Comparison of ENCODE assay signal across 1 cellular context in genomic region chr14:86003998-86004397, GRCh38.
TF ChIP-seq lines count a peak whose summit lies in the region.

No MANE protein-coding gene starts in this region.

TF ChIP-seq in HepG2, 621 proteins besides CTCF, POLR2A, EP300 and RAD21 (continued from another document):
- TF ChIP-seq HNF1B (CRISPR knock-in tag; IDR thresholded peaks at IDR 0.05) (no peak), HNF4A (CRISPR knock-in tag; IDR thresholded peaks at IDR 0.05) (peak; percentile 61), POLR2AphosphoS5 (IDR thresholded peaks at IDR 0.05; ENCODE audit: low read depth, low read length) (no peak), EZH2 (conservative IDR thresholded peaks at IDR 0.05; ENCODE audit: low read depth, low read length) (no peak), FOXA3 (CRISPR knock-in tag; IDR thresholded peaks at IDR 0.05) (peak; percentile 13; the same call in 1 of the 2 replicates), CEBPG (CRISPR knock-in tag; IDR thresholded peaks at IDR 0.05) (peak; percentile 48; the same call in 1 of the 2 replicates), ZSCAN25 (CRISPR knock-in tag; IDR thresholded peaks at IDR 0.05) (no peak), ZNF644 (CRISPR knock-in tag; IDR thresholded peaks at IDR 0.05; ENCODE audit: low read depth) (peak; percentile 60; the same call in 1 of the 2 replicates), NR2F1 (CRISPR knock-in tag; IDR thresholded peaks at IDR 0.05) (peak in 1 of 2 experiments; percentile 21; a peak in 1 of 4 replicates), POLR2G (IDR thresholded peaks at IDR 0.05; ENCODE audit: low read depth, low read length) (no peak), ZGPAT (CRISPR knock-in tag; IDR thresholded peaks at IDR 0.05) (no peak), ZNF816 (CRISPR knock-in tag; IDR thresholded peaks at IDR 0.05; ENCODE audit: borderline replicate concordance) (no peak), SAP130 (CRISPR knock-in tag; IDR thresholded peaks at IDR 0.05; ENCODE audit: low read depth) (peak; percentile 24; the same call in 1 of the 2 replicates)
- TF ChIP-seq, protein P1, sequence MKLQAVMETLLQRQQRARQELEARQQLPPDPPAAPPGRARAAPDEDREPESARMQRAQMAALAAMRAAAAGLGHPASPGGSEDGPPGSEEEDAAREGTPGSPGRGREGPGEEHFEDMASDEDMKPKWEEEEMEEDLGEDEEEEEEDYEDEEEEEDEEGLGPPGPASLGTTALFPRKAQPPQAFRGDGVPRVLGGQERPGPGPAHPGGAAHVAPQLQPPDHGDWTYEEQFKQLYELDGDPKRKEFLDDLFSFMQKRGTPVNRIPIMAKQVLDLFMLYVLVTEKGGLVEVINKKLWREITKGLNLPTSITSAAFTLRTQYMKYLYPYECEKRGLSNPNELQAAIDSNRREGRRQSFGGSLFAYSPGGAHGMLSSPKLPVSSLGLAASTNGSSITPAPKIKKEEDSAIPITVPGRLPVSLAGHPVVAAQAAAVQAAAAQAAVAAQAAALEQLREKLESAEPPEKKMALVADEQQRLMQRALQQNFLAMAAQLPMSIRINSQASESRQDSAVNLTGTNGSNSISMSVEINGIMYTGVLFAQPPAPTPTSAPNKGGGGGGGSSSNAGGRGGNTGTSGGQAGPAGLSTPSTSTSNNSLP (IDR thresholded peaks at IDR 0.05; ENCODE audit: low read depth, low read length) = peak; percentile 57; the same call in 1 of the 2 replicates
- TF ChIP-seq, protein P2, sequence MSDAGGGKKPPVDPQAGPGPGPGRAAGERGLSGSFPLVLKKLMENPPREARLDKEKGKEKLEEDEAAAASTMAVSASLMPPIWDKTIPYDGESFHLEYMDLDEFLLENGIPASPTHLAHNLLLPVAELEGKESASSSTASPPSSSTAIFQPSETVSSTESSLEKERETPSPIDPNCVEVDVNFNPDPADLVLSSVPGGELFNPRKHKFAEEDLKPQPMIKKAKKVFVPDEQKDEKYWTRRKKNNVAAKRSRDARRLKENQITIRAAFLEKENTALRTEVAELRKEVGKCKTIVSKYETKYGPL (CRISPR knock-in tag; IDR thresholded peaks at IDR 0.05) = peak; percentile 40; the same call in 1 of the 2 replicates
- TF ChIP-seq, protein P3, sequence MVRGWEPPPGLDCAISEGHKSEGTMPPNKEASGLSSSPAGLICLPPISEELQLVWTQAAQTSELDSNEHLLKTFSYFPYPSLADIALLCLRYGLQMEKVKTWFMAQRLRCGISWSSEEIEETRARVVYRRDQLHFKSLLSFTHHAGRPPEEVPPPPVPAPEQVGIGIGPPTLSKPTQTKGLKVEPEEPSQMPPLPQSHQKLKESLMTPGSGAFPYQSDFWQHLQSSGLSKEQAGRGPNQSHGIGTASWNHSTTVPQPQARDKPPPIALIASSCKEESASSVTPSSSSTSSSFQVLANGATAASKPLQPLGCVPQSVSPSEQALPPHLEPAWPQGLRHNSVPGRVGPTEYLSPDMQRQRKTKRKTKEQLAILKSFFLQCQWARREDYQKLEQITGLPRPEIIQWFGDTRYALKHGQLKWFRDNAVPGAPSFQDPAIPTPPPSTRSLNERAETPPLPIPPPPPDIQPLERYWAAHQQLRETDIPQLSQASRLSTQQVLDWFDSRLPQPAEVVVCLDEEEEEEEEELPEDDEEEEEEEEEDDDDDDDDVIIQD (CRISPR knock-in tag; IDR thresholded peaks at IDR 0.05; ENCODE audit: low read depth) = peak; percentile 45; the same call in 1 of the 2 replicates
TF ChIP-seq in HepG2: peak in this region for 13.
